18 cellular contexts compared by ENCODE assay signal in genomic region chr4:98433608-98434198, GRCh38.
DNase-seq lines count a peak whose midpoint lies in the region; ATAC-seq and TF ChIP-seq lines count a peak whose summit lies in the region.
"Had no signal": no experiment of that assay in that cellular context is flagged by ENCODE, and none has a peak within 500 bp of the region (broad histone marks: within the 10 kb centered on the region; RNA-seq: fewer than 3 reads in every experiment).

No MANE protein-coding gene starts in this region.

- no peak overlapping the region for H3K4me2 ChIP-seq in PC-3 (ENCODE audit: low read length)
- H3K4me2 ChIP-seq in neural cell (ENCODE audit: low read length), result no peak overlapping the region
- no peak overlapping the region for H3K4me2 ChIP-seq in trophoblast cell (ENCODE audit: low read length)
- H3K4me2 ChIP-seq: BLaER1 had no signal

- WGBS in trophoblast cell (ENCODE audit: extremely low coverage, insufficient coverage, insufficient read length), result no CpG with 5 or more reads among the region's 2 CpGs

- no peak overlapping the region for H2BK12ac ChIP-seq in trophoblast cell (ENCODE audit: low read length)

- H2AFZ ChIP-seq in PC-3 (ENCODE audit: low read length), result no peak overlapping the region
- H2AFZ ChIP-seq in neural cell (ENCODE audit: low read depth, low read length), result no peak overlapping the region
- H2AFZ ChIP-seq in trophoblast cell (ENCODE audit: insufficient read depth, low read length, poor library complexity), result no peak overlapping the region

- CTCF ChIA-PET in PC-3 (lab: Charles Lee), result interaction anchor here (0.5 to 0.6 kb wide), 2 partner anchors 40 to 91 kb away, joined by 4 read pairs; no protein-coding TSS in a partner anchor

- H3K9ac ChIP-seq in PC-3 (ENCODE audit: low read length) (no peak overlapping the region), neural cell (ENCODE audit: low read length) (no peak overlapping the region), trophoblast cell (ENCODE audit: low read length) (no peak overlapping the region)
- H3K9ac ChIP-seq: BLaER1 had no signal

- TF ChIP-seq EP300 in neural cell (conservative IDR thresholded peaks at IDR 0.05; ENCODE audit: poor library complexity, severe bottlenecking), result peak; percentile 11

- no peak overlapping the region for H2BK5ac ChIP-seq in trophoblast cell (ENCODE audit: low read depth, low read length, poor library complexity)

- no peak overlapping the region for H3K27ac ChIP-seq in PC-3 (ENCODE audit: low read length)
- H3K27ac ChIP-seq in neural cell (ENCODE audit: low read length), result no peak overlapping the region
- H3K27ac ChIP-seq in trophoblast cell (ENCODE audit: low read depth, low read length), result no peak overlapping the region
- H3K27ac ChIP-seq: 22Rv1, BLaER1 had no signal

- H3K4ac ChIP-seq in trophoblast cell (ENCODE audit: low read depth, low read length), result no peak overlapping the region

- ATAC-seq in PC-3 (no peak), HG02678 (IDR thresholded peaks at IDR 0.05; ENCODE audit: unreplicated experiment) (no peak), GM18870 (IDR thresholded peaks at IDR 0.05; ENCODE audit: unreplicated experiment) (no peak)
- ATAC-seq: CD8-positive, alpha-beta T cell; Right ventricle myocardium inferior had no signal

- H3K27me3 ChIP-seq in PC-3 (ENCODE audit: low read length) (no peaks in the 10 kb centered on the region), neural cell (ENCODE audit: insufficient read depth, low read depth, low read length) (no peaks in the 10 kb centered on the region), trophoblast cell (ENCODE audit: insufficient read depth, low read length) (no peaks in the 10 kb centered on the region)
- H3K27me3 ChIP-seq: BLaER1 had no signal

- TF ChIP-seq RAD21 in neural cell (conservative IDR thresholded peaks at IDR 0.05), result no peak

- no peaks in the 10 kb centered on the region for H4K20me1 ChIP-seq in PC-3 (ENCODE audit: low read length)
- no peaks in the 10 kb centered on the region for H4K20me1 ChIP-seq in neural cell (ENCODE audit: insufficient read depth)
- H4K20me1 ChIP-seq: BLaER1 had no signal

- H3F3A ChIP-seq in PC-3 (ENCODE audit: low read length, unreplicated experiment) (peaks cover 9% of the 10 kb centered on the region), neural cell (ENCODE audit: insufficient read depth, low read length, poor library complexity, severe bottlenecking) (no peaks in the 10 kb centered on the region)

- no peak overlapping the region for H3K18ac ChIP-seq in trophoblast cell (ENCODE audit: low read length)

- H3K9me3 ChIP-seq in PC-3 (ENCODE audit: low read length), result no peaks in the 10 kb centered on the region
- no peaks in the 10 kb centered on the region for H3K9me3 ChIP-seq in neural cell (ENCODE audit: low read length)
- H3K9me3 ChIP-seq in trophoblast cell (ENCODE audit: insufficient read depth, low read depth, low read length), result no peaks in the 10 kb centered on the region
- H3K9me3 ChIP-seq: BLaER1 had no signal

- H3K79me2 ChIP-seq in PC-3 (ENCODE audit: low read length) (no peaks in the 10 kb centered on the region), neural cell (replicated peaks; ENCODE audit: insufficient read depth, low read length) (no peaks in the 10 kb centered on the region), trophoblast cell (ENCODE audit: control insufficient read depth, insufficient read depth, low read length, poor library complexity) (no peaks in the 10 kb centered on the region)

- DNase-seq in NCI-H1105 (lab: John Stamatoyannopoulos, UW) (peak; percentile 2), NCI-H1105 treated with DMSO at 0.1 percent for 48 hours (lab: John Stamatoyannopoulos, UW) (no peak), LHCN-M2 (ENCODE audit: low read depth) (peak; percentile 27), PC-3 (peak; percentile 14), trophoblast cell (no peak)
- DNase-seq: CD8-positive, alpha-beta T cell; GF-D8; GOT3; NCI-H146; NCI-H446 treated with DMSO at 0.1 percent for 48 hours; NCI-H774; T-helper 1 cell had no signal

- H2BK120ac ChIP-seq in trophoblast cell (ENCODE audit: insufficient read depth, low read length, poor library complexity), result no peak overlapping the region

- BruUV-seq in PC-3 (replicated peaks; lab: Mats Ljungman, UMichigan), result no TSS peak

- no peak overlapping the region for H3K4me3 ChIP-seq in PC-3 (ENCODE audit: low read length)
- H3K4me3 ChIP-seq in neural cell (ENCODE audit: low read length), result peak overlapping the region; percentile 19
- H3K4me3 ChIP-seq in trophoblast cell (ENCODE audit: low read depth, low read length), result no peak overlapping the region
- H3K4me3 ChIP-seq: BLaER1 had no signal

- no peaks in the 10 kb centered on the region for H3K9me2 ChIP-seq in PC-3 (replicated peaks; ENCODE audit: low read length)
- no peaks in the 10 kb centered on the region for H3K9me2 ChIP-seq in neural cell (ENCODE audit: insufficient read depth, low read length)

- no peaks in the 10 kb centered on the region for H3K36me3 ChIP-seq in PC-3 (ENCODE audit: low read depth, low read length)
- H3K36me3 ChIP-seq in neural cell (ENCODE audit: insufficient read depth, low read length), result no peaks in the 10 kb centered on the region
- H3K36me3 ChIP-seq in trophoblast cell (ENCODE audit: control insufficient read depth in 1 of 2, insufficient read depth in 2 of 2, low read length in 2 of 2), result peaks cover 0 to 2% of the 10 kb centered on the region in 2 experiments

- H3K23ac ChIP-seq in trophoblast cell (ENCODE audit: low read length), result no peak overlapping the region

- no peak overlapping the region for H4K8ac ChIP-seq in trophoblast cell (ENCODE audit: low read depth, low read length)

- POLR2A ChIA-PET in PC-3 (lab: Charles Lee; ENCODE audit: unreplicated experiment), result interaction anchor here (0.6 to 0.7 kb wide), 3 partner anchors 52 to 173 kb away, joined by 3 to 10 read pairs (median 4); partner anchors contain the start of gene RAP1GDS1

- no peak overlapping the region for H2AK5ac ChIP-seq in trophoblast cell (ENCODE audit: low read length)

- no peak overlapping the region for H3K14ac ChIP-seq in trophoblast cell (ENCODE audit: low read length)

- intact Hi-C loops in PC-3 (cut with micrococcal nuclease), result loop anchor here (5.0 to 10.0 kb wide), 2 partner anchors 171 to 289 kb away; partner anchors contain the start of genes RAP1GDS1 and STPG2

- TF ChIP-seq CTCF in PC-3 (conservative IDR thresholded peaks at IDR 0.05; ENCODE audit: low read depth, low read length), result no peak
- TF ChIP-seq CTCF in neural cell (IDR thresholded peaks at IDR 0.05; ENCODE audit: poor library complexity, severe bottlenecking), result no peak

- H3K4me1 ChIP-seq in PC-3 (ENCODE audit: insufficient read depth, low read length) (peaks cover 40% of the 10 kb centered on the region), trophoblast cell (ENCODE audit: control insufficient read depth in 1 of 2, insufficient read depth in 2 of 2, low read length in 2 of 2) (no peaks in the 10 kb centered on the region)
- H3K4me1 ChIP-seq: BLaER1 had no signal

- H3K79me1 ChIP-seq in trophoblast cell (ENCODE audit: low read length), result no peaks in the 10 kb centered on the region

- no peak overlapping the region for H4K12ac ChIP-seq in trophoblast cell (ENCODE audit: low read depth, low read length)

- no peak overlapping the region for H4K91ac ChIP-seq in trophoblast cell (ENCODE audit: low read depth, low read length)

TF ChIP-seq in neural cell, 6 proteins besides CTCF, POLR2A, EP300 and RAD21:
- no peak for TF ChIP-seq MXI1 (conservative IDR thresholded peaks at IDR 0.05; ENCODE audit: poor library complexity, severe bottlenecking)
- TF ChIP-seq EZH2 (IDR thresholded peaks at IDR 0.05; ENCODE audit: borderline replicate concordance, insufficient read depth, low read length, poor library complexity, severe bottlenecking), result no peak
- TF ChIP-seq POLR2AphosphoS5 (IDR thresholded peaks at IDR 0.05), result peak; percentile 12
- TF ChIP-seq REST (IDR thresholded peaks at IDR 0.05; ENCODE audit: borderline replicate concordance), result no peak
- no peak for TF ChIP-seq SMC3 (conservative IDR thresholded peaks at IDR 0.05; ENCODE audit: poor library complexity)

Comparison
In these comparisons a context has a peak if more than half of its experiments do, and no peak if none do; other contexts are left out.
1. DNase-seq: peak in NCI-H1105 (single experiment), LHCN-M2 (single experiment) and PC-3 (single experiment); none in NCI-H1105 treated with DMSO at 0.1 percent for 48 hours (single experiment) and trophoblast cell (0 of 2).